Comparison of ENCODE assay signal across 24 cellular contexts in the genomic region with DNA sequence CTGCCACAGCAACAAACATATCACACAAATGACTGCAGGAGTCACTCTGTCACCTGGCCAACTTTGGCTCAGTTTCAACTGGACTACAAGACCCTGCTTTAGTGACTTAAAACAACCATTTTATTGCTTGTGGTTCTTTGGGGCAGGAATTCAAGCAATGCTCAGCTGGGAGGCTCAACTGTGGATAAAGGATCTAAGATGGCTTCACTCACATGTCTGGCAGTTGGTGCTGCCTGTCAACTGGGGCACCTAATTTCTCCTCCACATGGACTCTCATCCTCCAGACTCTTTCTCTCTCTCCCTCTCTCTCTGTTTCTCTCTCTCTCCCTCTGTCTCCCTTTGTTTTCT. TPM values are rescaled to one million over a fixed set of nuclear protein-coding genes. Genes with fewer than 3 reads are reported as not detected.
DNase-seq lines count a peak whose midpoint lies in the region; ATAC-seq and TF ChIP-seq lines count a peak whose summit lies in the region.
"Had no signal": no experiment of that assay in that cellular context is flagged by ENCODE, and none has a peak within 500 bp of the region (broad histone marks: within the 10 kb centered on the region; RNA-seq: fewer than 3 reads in every experiment).

No MANE protein-coding gene starts in this region.

- H3K4me1 ChIP-seq in colonic mucosa (peaks cover 5% of the 10 kb centered on the region), osteoblast (ENCODE audit: insufficient read depth, low read length) (peaks cover 16% of the 10 kb centered on the region)

- H2AFZ ChIP-seq in osteoblast (ENCODE audit: low read length) = no peak overlapping the region

- peaks cover 19% of the 10 kb centered on the region for H3K4me1 Mint-ChIP-seq in CD4-positive, alpha-beta T cell (ENCODE audit: low read depth)
- H3K4me1 Mint-ChIP-seq in stimulated activated effector memory CD8-positive, alpha-beta T cell treated with anti-CD3 and anti-CD28 coated beads, Interleukin-12 subunit alpha, Interleukin-12 subunit beta, amount 100 ng/mL, for 72 hours = peaks cover 23% of the 10 kb centered on the region

- intact Hi-C loops in CD4-positive, alpha-beta T cell (cut with DNase I, micrococcal nuclease) = no loop called here
- intact Hi-C loops in colonic mucosa (cut with DNase I) = no loop called here

- peaks cover 2% of the 10 kb centered on the region for H3K9me3 Mint-ChIP-seq in CD4-positive, alpha-beta T cell
- no peaks in the 10 kb centered on the region for H3K9me3 Mint-ChIP-seq in stimulated activated effector memory CD8-positive, alpha-beta T cell treated with anti-CD3 and anti-CD28 coated beads, Interleukin-12 subunit alpha, Interleukin-12 subunit beta, amount 100 ng/mL, for 72 hours

- no peak overlapping the region for H3K4me3 ChIP-seq in colonic mucosa
- H3K4me3 ChIP-seq in osteoblast (ENCODE audit: insufficient read depth, low read length) = no peak overlapping the region
- H3K4me3 ChIP-seq: MG63 had no signal

- CTCF ChIA-PET in CD4-positive, alpha-beta T cell (lab: Charles Lee) = no interaction called here

- POLR2A ChIA-PET in CD4-positive, alpha-beta T cell (lab: Charles Lee) = no interaction called here

- H3K9ac ChIP-seq in colonic mucosa (ENCODE audit: low read depth in 2 of 2, low read length in 2 of 2) = no peak overlapping the region

- H4K20me1 ChIP-seq in osteoblast (ENCODE audit: insufficient read depth, low read length) = no peaks in the 10 kb centered on the region

- no peak for DNase-seq in CD4-positive, alpha-beta T cell
- DNase-seq in LHCN-M2 (ENCODE audit: low read depth) (peak; percentile 43), colonic mucosa (no peak), osteoblast (ENCODE audit: insufficient read length, low spot score, missing footprints) (peak; percentile 0)
- DNase-seq in stimulated activated effector memory CD8-positive, alpha-beta T cell treated with anti-CD3 and anti-CD28 coated beads, Interleukin-12 subunit alpha, Interleukin-12 subunit beta, amount 100 ng/mL, for 72 hours (ENCODE audit: low spot score in 2 of 2) = no peak
- DNase-seq: ACHN; GDM1; HCEC 1CT; KBM-7; NCI-H1092; NCI-H146; NCI-H2029 treated with DMSO at 0.1 percent for 48 hours; NCI-H2171; NCI-H446; NCI-H69; NK-92 treated with Interleukin-12 subunit alpha and Interleukin-12 subunit beta, amount 100 ng/mL, for 24 hours; RPMI8226; SHP77 treated with DMSO at 0.1 percent for 48 hours; T-cell had no signal

- no peak overlapping the region for H3K4me2 ChIP-seq in osteoblast (ENCODE audit: insufficient read depth, low read length)

- no peaks in the 10 kb centered on the region for H3K36me3 ChIP-seq in colonic mucosa
- H3K36me3 ChIP-seq in osteoblast (ENCODE audit: insufficient read depth, low read length) = no peaks in the 10 kb centered on the region
- H3K36me3 ChIP-seq: MG63 had no signal

- no peak overlapping the region for H3K27ac ChIP-seq in CD4-positive, alpha-beta T cell (ENCODE audit: low read depth, low read length)
- H3K27ac ChIP-seq in colonic mucosa = peak overlapping the region; percentile 72
- no peak overlapping the region for H3K27ac ChIP-seq in osteoblast (ENCODE audit: low read depth, low read length)
- H3K27ac ChIP-seq: C4-2B had no signal

- H3K4me3 Mint-ChIP-seq in CD4-positive, alpha-beta T cell = peak overlapping the region; percentile 57
- H3K4me3 Mint-ChIP-seq in stimulated activated effector memory CD8-positive, alpha-beta T cell treated with anti-CD3 and anti-CD28 coated beads, Interleukin-12 subunit alpha, Interleukin-12 subunit beta, amount 100 ng/mL, for 72 hours = no peak overlapping the region
- H3K4me3 Mint-ChIP-seq: T-cell had no signal

- H3K36me3 Mint-ChIP-seq in CD4-positive, alpha-beta T cell (ENCODE audit: low read depth) = no peaks in the 10 kb centered on the region
- no peaks in the 10 kb centered on the region for H3K36me3 Mint-ChIP-seq in stimulated activated effector memory CD8-positive, alpha-beta T cell treated with anti-CD3 and anti-CD28 coated beads, Interleukin-12 subunit alpha, Interleukin-12 subunit beta, amount 100 ng/mL, for 72 hours
- H3K36me3 Mint-ChIP-seq: T-cell had no signal

- H3K79me2 ChIP-seq in osteoblast (ENCODE audit: insufficient read depth, low read length) = peaks cover 10% of the 10 kb centered on the region

- no peak overlapping the region for H3K27ac Mint-ChIP-seq in CD4-positive, alpha-beta T cell
- no peak overlapping the region for H3K27ac Mint-ChIP-seq in stimulated activated effector memory CD8-positive, alpha-beta T cell treated with anti-CD3 and anti-CD28 coated beads, Interleukin-12 subunit alpha, Interleukin-12 subunit beta, amount 100 ng/mL, for 72 hours
- H3K27ac Mint-ChIP-seq: T-cell had no signal

- ATAC-seq in CD4-positive, alpha-beta T cell (ENCODE audit: poor library complexity) = no peak
- no peak for ATAC-seq in stimulated activated effector memory CD8-positive, alpha-beta T cell treated with anti-CD3 and anti-CD28 coated beads, Interleukin-12 subunit alpha, Interleukin-12 subunit beta, amount 100 ng/mL, for 72 hours
- ATAC-seq in HG03095 (IDR thresholded peaks at IDR 0.05; ENCODE audit: unreplicated experiment) (no peak), GM18861 (IDR thresholded peaks at IDR 0.05; ENCODE audit: unreplicated experiment) (no peak)
- ATAC-seq: SK-N-SH treated with all-trans-retinoic acid at 6 μM for 48 hours, T-cell had no signal

- no peaks in the 10 kb centered on the region for H3K9me3 ChIP-seq in CD4-positive, alpha-beta T cell (ENCODE audit: control insufficient read depth, low read length)
- H3K9me3 ChIP-seq in colonic mucosa (no peaks in the 10 kb centered on the region), osteoblast (ENCODE audit: low read depth, low read length) (no peaks in the 10 kb centered on the region)
- H3K9me3 ChIP-seq: MG63 had no signal

- no peaks in the 10 kb centered on the region for H3K27me3 Mint-ChIP-seq in CD4-positive, alpha-beta T cell
- H3K27me3 Mint-ChIP-seq: T-cell had no signal

- no peaks in the 10 kb centered on the region for H3K27me3 ChIP-seq in CD4-positive, alpha-beta T cell (ENCODE audit: control insufficient read depth, insufficient read depth, low read length)
- H3K27me3 ChIP-seq in colonic mucosa (no peaks in the 10 kb centered on the region), osteoblast (ENCODE audit: insufficient read depth, low read length) (no peaks in the 10 kb centered on the region)
- H3K27me3 ChIP-seq: MG63 had no signal

- no peak for TF ChIP-seq CTCF in CD4-positive, alpha-beta T cell (IDR thresholded peaks at IDR 0.05)
- TF ChIP-seq CTCF in colonic mucosa (IDR thresholded peaks at IDR 0.05) (no peak), osteoblast (IDR thresholded peaks at IDR 0.05; ENCODE audit: extremely low read depth, low read depth, low read length) (no peak)

RNA-seq across cellular contexts. Expression of gene EPB41L2, which starts 2.8 kb away (rescaled TPM):
- total RNA-seq in CD4-positive, alpha-beta T cell = 10 to 100 TPM in 1 of 2 experiments, 1 to 10 TPM in 1; 9.5 to 12.3 TPM
- total RNA-seq in LHCN-M2 (2014; rRNA removed) = 18.1 and 26.2 TPM in 2 replicates
- polyA plus RNA-seq in LHCN-M2 (2012) = 28.0 TPM
- total RNA-seq in colonic mucosa = 100 to 1,000 TPM; 106 to 113 TPM
- 46.9 and 47.4 TPM in 2 replicates for total RNA-seq in osteoblast

Comparison
In these comparisons a context has a peak if more than half of its experiments do, and no peak if none do; other contexts are left out.
1. DNase-seq: peak in LHCN-M2 (single experiment) and osteoblast (single experiment); none in CD4-positive, alpha-beta T cell (0 of 10), colonic mucosa (single experiment) and stimulated activated effector memory CD8-positive, alpha-beta T cell treated with anti-CD3 and anti-CD28 coated beads, Interleukin-12 subunit alpha, Interleukin-12 subunit beta, amount 100 ng/mL, for 72 hours (0 of 2).